In the genomic region with DNA sequence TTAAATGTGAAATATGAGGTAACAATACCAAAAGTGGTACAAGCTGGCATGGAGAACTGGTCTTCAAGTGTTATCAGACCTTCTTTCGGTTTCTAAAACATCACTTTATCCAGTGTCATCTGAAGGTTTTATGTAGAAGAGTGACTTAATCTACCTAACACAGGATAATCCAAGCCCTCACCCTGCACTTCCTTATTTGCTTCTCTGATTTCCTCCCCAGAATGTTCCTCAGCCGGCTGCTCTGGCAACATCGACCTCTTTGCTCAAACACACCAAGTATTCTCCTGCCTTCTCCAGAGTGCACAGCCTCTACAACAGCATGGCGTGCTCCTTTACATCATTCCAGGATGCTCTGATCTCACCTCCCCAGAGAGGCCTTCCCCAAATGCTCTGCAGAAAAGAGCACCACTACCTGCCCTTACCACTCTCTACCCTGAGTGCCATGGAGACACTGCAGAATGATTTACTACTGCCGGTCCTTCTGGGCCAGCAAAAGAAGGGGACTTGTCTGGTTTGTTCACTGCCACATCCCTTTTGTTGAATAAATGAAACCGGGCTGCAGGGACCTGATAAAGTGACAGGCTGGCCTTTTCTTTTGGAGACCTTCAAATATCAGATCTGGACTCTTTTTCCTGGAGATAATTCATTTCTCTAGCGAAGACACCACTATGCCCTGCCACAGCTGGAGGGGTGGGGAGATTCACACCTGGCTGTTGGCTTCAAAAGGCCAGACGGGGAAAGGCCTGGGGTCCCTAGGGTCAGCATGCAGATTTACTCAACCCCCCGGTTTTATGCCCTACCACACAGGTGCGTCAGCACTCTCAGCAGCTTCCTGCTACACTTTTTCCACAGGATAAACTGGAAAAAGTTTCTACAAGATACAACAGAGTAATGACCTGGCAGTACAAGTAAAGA, we compare ENCODE assay signal across 11 cellular contexts. TPM values are rescaled to one million over a fixed set of nuclear protein-coding genes. Genes with fewer than 3 reads are reported as not detected.
DNase-seq lines count a peak whose midpoint lies in the region; ATAC-seq and TF ChIP-seq lines count a peak whose summit lies in the region.
"Had no signal": no experiment of that assay in that cellular context is flagged by ENCODE, and none has a peak within 500 bp of the region (broad histone marks: within the 10 kb centered on the region; RNA-seq: fewer than 3 reads in every experiment).

No MANE protein-coding gene starts in this region.

- H3K36me3 Mint-ChIP-seq in naive thymus-derived CD4-positive, alpha-beta T cell, result no peaks in the 10 kb centered on the region
- peaks cover 4% of the 10 kb centered on the region; the same call in 1 of the 2 replicates for H3K36me3 Mint-ChIP-seq in HFFc6 (ENCODE audit: low read depth)

- peak; percentile 10 for ATAC-seq in GM19025 (IDR thresholded peaks at IDR 0.05; ENCODE audit: low read depth, unreplicated experiment)
- ATAC-seq in GM21825 (IDR thresholded peaks at IDR 0.05; ENCODE audit: unreplicated experiment), result peak; percentile 35
- peak; percentile 17 for ATAC-seq in HG03342 (IDR thresholded peaks at IDR 0.05; ENCODE audit: unreplicated experiment)
- peak; percentile 34 for ATAC-seq in naive thymus-derived CD4-positive, alpha-beta T cell
- ATAC-seq: body of pancreas had no signal

- H3K4me1 Mint-ChIP-seq in naive thymus-derived CD4-positive, alpha-beta T cell, result peaks cover 0 to 20% (median 5%) of the 10 kb centered on the region in 7 donors
- H3K4me1 Mint-ChIP-seq in HFFc6 (ENCODE audit: low read depth), result no peaks in the 10 kb centered on the region

- DNase-seq in naive thymus-derived CD4-positive, alpha-beta T cell, result no peak
- DNase-seq in dedifferentiated amniotic fluid mesenchymal stem cell (ENCODE audit: extremely low spot score) (no peak), HFFc6 (no peak), superior temporal gyrus (ENCODE audit: extremely low spot score) (no peak)
- DNase-seq: activated CD8-positive, alpha-beta memory T cell treated with anti-CD3 and anti-CD28 coated beads, Interleukin-2, amount 50 U/mL, for 48 hours; body of pancreas; Caco-2 had no signal

- peak overlapping the region in 1 of 10 donors; percentile 34 for H3K4me3 Mint-ChIP-seq in naive thymus-derived CD4-positive, alpha-beta T cell
- no peak overlapping the region for H3K4me3 Mint-ChIP-seq in HFFc6

- no peak for TF ChIP-seq CTCF in HFFc6 (IDR thresholded peaks at IDR 0.05)

- peaks cover 5 to 24% (median 10%) of the 10 kb centered on the region in 5 donors for H3K27me3 Mint-ChIP-seq in naive thymus-derived CD4-positive, alpha-beta T cell
- no peaks in the 10 kb centered on the region for H3K27me3 Mint-ChIP-seq in HFFc6 (ENCODE audit: insufficient read depth)

- peaks cover 0 to 12% of the 10 kb centered on the region in 2 donors for H3K4me1 ChIP-seq in naive thymus-derived CD4-positive, alpha-beta T cell (ENCODE audit: control insufficient read depth in 2 of 2, insufficient read depth in 2 of 2, low read length in 2 of 2)
- H3K4me1 ChIP-seq: body of pancreas, Caco-2 had no signal

- intact Hi-C loops in naive thymus-derived CD4-positive, alpha-beta T cell (cut with micrococcal nuclease), result no loop called here

- H3K27ac ChIP-seq in naive thymus-derived CD4-positive, alpha-beta T cell (ENCODE audit: low read depth, low read length), result no peak overlapping the region
- H3K27ac ChIP-seq: body of pancreas had no signal

- no peaks in the 10 kb centered on the region for H3K36me3 ChIP-seq in naive thymus-derived CD4-positive, alpha-beta T cell (ENCODE audit: control insufficient read depth in 2 of 3, insufficient read depth in 3 of 3, low read length in 3 of 3)

- CTCF ChIA-PET in naive thymus-derived CD4-positive, alpha-beta T cell (lab: Charles Lee), result no interaction called here

- no peaks in the 10 kb centered on the region for H3K27me3 ChIP-seq in naive thymus-derived CD4-positive, alpha-beta T cell (ENCODE audit: control insufficient read depth in 2 of 2, insufficient read depth in 2 of 2, low read length in 2 of 2)
- H3K27me3 ChIP-seq: body of pancreas had no signal

- H3K27ac Mint-ChIP-seq in naive thymus-derived CD4-positive, alpha-beta T cell, result no peak overlapping the region
- H3K27ac Mint-ChIP-seq in HFFc6, result no peak overlapping the region

- H3K4me3 ChIP-seq in naive thymus-derived CD4-positive, alpha-beta T cell (ENCODE audit: low read length), result no peak overlapping the region
- H3K4me3 ChIP-seq: body of pancreas had no signal

- no peaks in the 10 kb centered on the region for H3K9me3 ChIP-seq in naive thymus-derived CD4-positive, alpha-beta T cell (ENCODE audit: control insufficient read depth in 2 of 3, low read length in 3 of 3)
- H3K9me3 ChIP-seq: body of pancreas, Caco-2 had no signal

- POLR2A ChIA-PET in naive thymus-derived CD4-positive, alpha-beta T cell (lab: Charles Lee), result no interaction called here

- H3K9me3 Mint-ChIP-seq in naive thymus-derived CD4-positive, alpha-beta T cell, result peaks cover 0 to 10% (median 0%) of the 10 kb centered on the region in 11 donors
- peaks cover 29% of the 10 kb centered on the region for H3K9me3 Mint-ChIP-seq in HFFc6

RNA-seq across cellular contexts. Expression of gene TTR, which starts 42.0 kb away (rescaled TPM):
- not detected for total RNA-seq in naive thymus-derived CD4-positive, alpha-beta T cell
- not detected for polyA plus RNA-seq in naive thymus-derived CD4-positive, alpha-beta T cell
- not detected for total RNA-seq in HFFc6 (2021; fragmentation: NEBNext Ultra II Directional; extraction: Animal tissue kit (Norgen Biotek cat#: 25700))
- total RNA-seq: T-helper 1 cell treated with Interleukin-12 subunit alpha and Interleukin-12 subunit beta and Interleukin-4 antibody, amounts not matched to agents 30 ng/mL and 1 ng/mL, for 36 hours had no signal

RNA-seq across cellular contexts. Expression of gene B4GALT6, which starts 50.7 kb away (rescaled TPM):
- 1 to 10 TPM in 4 of 5 experiments, under 1 TPM in 1; 0.67 to 2.7 (median 1.4) TPM for total RNA-seq in naive thymus-derived CD4-positive, alpha-beta T cell
- under 1 TPM; 0.11 to 0.24 TPM for polyA plus RNA-seq in naive thymus-derived CD4-positive, alpha-beta T cell
- total RNA-seq in HFFc6 (2021; fragmentation: NEBNext Ultra II Directional; extraction: Animal tissue kit (Norgen Biotek cat#: 25700)), result not detected
